ENCODE assay signal across 24 cellular contexts in genomic region chr11:112971200-112971599, GRCh38. TPM values are rescaled to one million over a fixed set of nuclear protein-coding genes. Genes with fewer than 3 reads are reported as not detected.
"Had no signal": no experiment of that assay in that cellular context is flagged by ENCODE, and none has a peak within 500 bp of the region (broad histone marks: within the 10 kb centered on the region; RNA-seq: fewer than 3 reads in every experiment).

No MANE protein-coding gene starts in this region.

- H3K27ac Mint-ChIP-seq: IgD-negative memory B cell had no signal

- H3K4me1 Mint-ChIP-seq: IgD-negative memory B cell had no signal

- FAIRE-seq: HTR-8/SVneo, K562 had no signal

- H3K27ac ChIP-seq: HL-60, KMS-11, RWPE1 had no signal

- H3K4me3 ChIP-seq: K562 had no signal

- DNase-seq: Kasumi-1, MM.1S, NCI-H1092 treated with DMSO at 0.1 percent for 48 hours, NCI-H1436, NCI-H187, NCI-H2029, NCI-H2081 treated with DMSO at 0.1 percent for 48 hours, NCI-H2171 treated with DMSO at 0.1 percent for 48 hours, NCI-H345, NCI-H510A, NCI-H524 treated with DMSO at 0.1 percent for 48 hours, NCI-H69, NCI-H774, SHP77, SK-N-SH, T-helper 1 cell had no signal

- ATAC-seq: K562 had no signal

- H3K9me3 ChIP-seq: SK-N-SH had no signal

- H3K36me3 Mint-ChIP-seq: IgD-negative memory B cell had no signal

- H3K4me3 Mint-ChIP-seq: IgD-negative memory B cell had no signal

RNA-seq across cellular contexts. Expression of gene NCAM1, which starts 10.0 kb away (rescaled TPM):
- total RNA-seq: M059J, SK-MEL-5 had no signal
- polyA plus RNA-seq: IgD-negative memory B cell had no signal
